ENCODE assay signal across 8 cellular contexts in genomic region chr19:42528354-42529247, GRCh38. TPM values are rescaled to one million over a fixed set of nuclear protein-coding genes. Genes with fewer than 3 reads are reported as not detected.
DNase-seq lines count a peak whose midpoint lies in the region; ATAC-seq, FAIRE-seq and TF ChIP-seq lines count a peak whose summit lies in the region.

Gene CEACAM1, minus strand, starts transcription at chr19:42528481. Its CDS starts 107 bp downstream, at chr19:42528374.

- peak; percentile 55 for FAIRE-seq in GM12891 (lab: Jason Lieb, UNC)

- no peak for TF ChIP-seq CTCF in OCI-LY1 (IDR thresholded peaks at IDR 0.05; ENCODE audit: low read length)

- no peaks in the 10 kb centered on the region for H3K79me2 ChIP-seq in OCI-LY1 (ENCODE audit: insufficient read depth, low read length)

- H2AFZ ChIP-seq in OCI-LY1 (ENCODE audit: low read length) = no peak within 1 kb of the TSS

- no peaks in the 10 kb centered on the region for H3F3A ChIP-seq in OCI-LY1 (ENCODE audit: insufficient read depth, low read length)

- DNase-seq in GM12891 (ENCODE audit: insufficient read length, low spot score) (peak; percentile 44), left lobe of liver (ENCODE audit: low spot score) (peak; percentile 82)
- DNase-seq in activated naive CD4-positive, alpha-beta T cell treated with Interleukin-2 at 50 U/mL for 16 hours = peak; percentile 34
- peak; percentile 8 to 14 for DNase-seq in stimulated activated CD8-positive, alpha-beta memory T cell treated with anti-CD3 and anti-CD28 coated beads, Interleukin-7, amount 100 ng/mL, for 4 hours (ENCODE audit: low read depth in 2 of 2)

- no peaks in the 10 kb centered on the region for H3K36me3 ChIP-seq in OCI-LY1 (ENCODE audit: insufficient read depth, low read length)

- ATAC-seq in left lobe of liver (peak; percentile 92), HG02588 (IDR thresholded peaks at IDR 0.05; ENCODE audit: unreplicated experiment) (no peak), GM19328 (IDR thresholded peaks at IDR 0.05; ENCODE audit: unreplicated experiment) (no peak), GM18519 (IDR thresholded peaks at IDR 0.05; ENCODE audit: low FRiP score, unreplicated experiment) (no peak)

- no peaks in the 10 kb centered on the region for H3K9me2 ChIP-seq in OCI-LY1 (ENCODE audit: low read depth, low read length)

- TF ChIP-seq POLR2A in GM12891 (IDR thresholded peaks at IDR 0.05; ENCODE audit: low read depth, low read length) = no peak

- no peaks in the 10 kb centered on the region for H3K27me3 ChIP-seq in OCI-LY1 (ENCODE audit: insufficient read depth, low read length)

- peak within 1 kb of the TSS; percentile 58 for H3K4me3 ChIP-seq in OCI-LY1 (ENCODE audit: low read depth, low read length, poor library complexity, severe bottlenecking)

- peaks cover 53% of the 10 kb centered on the region for H3K4me1 ChIP-seq in OCI-LY1 (ENCODE audit: insufficient read depth, low read length, severe bottlenecking)

- peak within 1 kb of the TSS; percentile 73 for H3K27ac ChIP-seq in OCI-LY1 (ENCODE audit: low read depth, low read length, poor library complexity, severe bottlenecking)

- H4K20me1 ChIP-seq in OCI-LY1 (ENCODE audit: insufficient read depth, low read length) = no peaks in the 10 kb centered on the region

- H3K9ac ChIP-seq in OCI-LY1 (ENCODE audit: low read length) = peak within 1 kb of the TSS; percentile 61

- peak within 1 kb of the TSS; percentile 61 for H3K4me2 ChIP-seq in OCI-LY1 (ENCODE audit: low read length)

- H3K9me3 ChIP-seq in OCI-LY1 (ENCODE audit: low read length) = no peaks in the 10 kb centered on the region

TF ChIP-seq in GM12891, 5 proteins besides CTCF, POLR2A, EP300 and RAD21:
- TF ChIP-seq SPI1 (IDR thresholded peaks at IDR 0.05; ENCODE audit: low read depth, low read length) (no peak), POU2F2 (IDR thresholded peaks at IDR 0.05; ENCODE audit: low read depth, low read length) (no peak), TAF1 (IDR thresholded peaks at IDR 0.05; ENCODE audit: low read depth, low read length) (no peak), POLR2AphosphoS5 (IDR thresholded peaks at IDR 0.05; ENCODE audit: low read depth, low read length) (no peak), PAX5 (IDR thresholded peaks at IDR 0.05; ENCODE audit: insufficient read depth, low read length, severe bottlenecking) (no peak)

RNA-seq across cellular contexts. Expression of gene CEACAM1, which starts in this region (rescaled TPM):
- polyA plus RNA-seq in GM12891 (2012; ENCODE audit: low read depth, missing spikeins) = 6.1 TPM
- 27.0 TPM for total RNA-seq in left lobe of liver

Comparison
In these comparisons a context has a peak if more than half of its experiments do, and no peak if none do; other contexts are left out.
1. DNase-seq: peak in every context shown above with its lines; median percentile 82 in left lobe of liver; 44 in GM12891; 34 in activated naive CD4-positive, alpha-beta T cell treated with Interleukin-2 at 50 U/mL for 16 hours; 11 in stimulated activated CD8-positive, alpha-beta memory T cell treated with anti-CD3 and anti-CD28 coated beads, Interleukin-7, amount 100 ng/mL, for 4 hours.